1 cellular context compared by ENCODE assay signal in genomic region chr6:73461537-73462350, GRCh38.
TF ChIP-seq lines count a peak whose summit lies in the region.

MTO1 (plus strand) TSS chr6:73461737; CDS start chr6:73461855, 118 bp downstream.

TF ChIP-seq in HepG2, 621 proteins besides CTCF, POLR2A, EP300 and RAD21 (continued from another document and continues in another):
- TF ChIP-seq ARID4A (CRISPR knock-in tag; IDR thresholded peaks at IDR 0.05; ENCODE audit: borderline replicate concordance) = peak; percentile 88
- no peak for TF ChIP-seq CHD2 (IDR thresholded peaks at IDR 0.05; ENCODE audit: low read depth, low read length)
- peak; percentile 60; the same call in 1 of the 2 replicates for TF ChIP-seq ATF1 (CRISPR knock-in tag; IDR thresholded peaks at IDR 0.05)
- TF ChIP-seq MED1 (CRISPR knock-in tag; IDR thresholded peaks at IDR 0.05) = peak; percentile 59
- TF ChIP-seq UBTF (CRISPR knock-in tag; IDR thresholded peaks at IDR 0.05) = peak; percentile 83
- TF ChIP-seq SKI (IDR thresholded peaks at IDR 0.05; ENCODE audit: partially characterized antibody) = no peak
- 0 out of 2 replicates have a peak, but pooled peaks have one; percentile 61 for TF ChIP-seq ZXDC (CRISPR knock-in tag; IDR thresholded peaks at IDR 0.05)
- no peak for TF ChIP-seq IRF1 (CRISPR knock-in tag; IDR thresholded peaks at IDR 0.05; ENCODE audit: low read depth)
- no peak for TF ChIP-seq SOX5 (CRISPR knock-in tag; IDR thresholded peaks at IDR 0.05; ENCODE audit: borderline replicate concordance)
- no peak for TF ChIP-seq ZNF335 (CRISPR knock-in tag; IDR thresholded peaks at IDR 0.05)
- TF ChIP-seq POGK (CRISPR knock-in tag; conservative IDR thresholded peaks at IDR 0.05) = peak; percentile 77; the same call in 1 of the 2 replicates
- TF ChIP-seq MIXL1 (CRISPR knock-in tag; IDR thresholded peaks at IDR 0.05) = 0 out of 2 replicates have a peak, but pooled peaks have one; percentile 10
- TF ChIP-seq ATF7-NPFF (CRISPR knock-in tag; IDR thresholded peaks at IDR 0.05; ENCODE audit: low read depth) = peak; percentile 55; the same call in 1 of the 2 replicates
- TF ChIP-seq ZBTB21 (CRISPR knock-in tag; IDR thresholded peaks at IDR 0.05) = no peak
- TF ChIP-seq ZBTB3 (CRISPR knock-in tag; IDR thresholded peaks at IDR 0.05; ENCODE audit: borderline replicate concordance, low read depth) = no peak
- TF ChIP-seq PAX8 (CRISPR knock-in tag; IDR thresholded peaks at IDR 0.05; ENCODE audit: borderline replicate concordance) = no peak
- no peak for TF ChIP-seq NFAT5 (CRISPR knock-in tag; IDR thresholded peaks at IDR 0.05)
- TF ChIP-seq PAXIP1 (CRISPR knock-in tag; conservative IDR thresholded peaks at IDR 0.05) = 0 out of 2 replicates have a peak, but pooled peaks have one; percentile 18
- TF ChIP-seq FOSL1 (CRISPR knock-in tag; IDR thresholded peaks at IDR 0.05; ENCODE audit: borderline replicate concordance) = no peak
- no peak for TF ChIP-seq RCOR2 (CRISPR knock-in tag; IDR thresholded peaks at IDR 0.05)
- TF ChIP-seq LCORL (IDR thresholded peaks at IDR 0.05) = no peak
- TF ChIP-seq LCORL (CRISPR knock-in tag; IDR thresholded peaks at IDR 0.05) = peak; percentile 53; the same call in 1 of the 2 replicates
- TF ChIP-seq ZNF235 (CRISPR knock-in tag; IDR thresholded peaks at IDR 0.05; ENCODE audit: borderline replicate concordance) = no peak
- no peak for TF ChIP-seq CREBL2 (CRISPR knock-in tag; IDR thresholded peaks at IDR 0.05; ENCODE audit: borderline replicate concordance)
- no peak for TF ChIP-seq SMYD3 (CRISPR knock-in tag; IDR thresholded peaks at IDR 0.05)
- TF ChIP-seq PITX1 (CRISPR knock-in tag; IDR thresholded peaks at IDR 0.05) = peak; percentile 49; the same call in 1 of the 2 replicates
- peak; percentile 98 for TF ChIP-seq GMEB1 (CRISPR knock-in tag; IDR thresholded peaks at IDR 0.05; ENCODE audit: borderline replicate concordance)
- TF ChIP-seq TEF (CRISPR knock-in tag; IDR thresholded peaks at IDR 0.05) = peak; percentile 91; the same call in 1 of the 2 replicates
- TF ChIP-seq DR1 (CRISPR knock-in tag; IDR thresholded peaks at IDR 0.05) = peak; percentile 68; the same call in 1 of the 2 replicates
- peak; percentile 39; the same call in 1 of the 2 replicates for TF ChIP-seq MEIS2 (CRISPR knock-in tag; IDR thresholded peaks at IDR 0.05)
- 0 out of 2 replicates have a peak, but pooled peaks have one; percentile 49 for TF ChIP-seq ZNF564 (CRISPR knock-in tag; IDR thresholded peaks at IDR 0.05)
